11 cellular contexts compared by ENCODE assay signal in the genomic region with DNA sequence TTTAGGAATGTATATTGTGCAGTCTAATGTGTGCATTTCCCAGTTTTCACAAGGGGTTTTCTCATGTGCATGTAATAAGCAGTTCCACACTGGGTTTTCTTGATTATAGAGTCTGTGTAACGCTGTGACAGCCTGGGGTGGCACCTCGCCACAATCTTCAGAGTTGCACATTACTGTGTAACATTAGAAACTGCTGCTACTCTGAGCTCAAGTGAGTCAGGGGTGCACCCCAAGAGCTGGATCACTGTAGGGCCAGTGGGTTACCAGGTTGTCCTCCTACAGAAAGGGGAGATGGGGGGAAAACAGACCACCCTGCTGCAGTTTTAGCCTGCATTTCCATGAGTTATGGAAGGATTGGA.
DNase-seq lines count a peak whose midpoint lies in the region; ATAC-seq and TF ChIP-seq lines count a peak whose summit lies in the region.
"Had no signal": no experiment of that assay in that cellular context is flagged by ENCODE, and none has a peak within 500 bp of the region (broad histone marks: within the 10 kb centered on the region; RNA-seq: fewer than 3 reads in every experiment).

No MANE protein-coding gene starts in this region.

- no peak overlapping the region for H3K4me3 ChIP-seq in body of pancreas
- no peak overlapping the region for H3K4me3 ChIP-seq in Caco-2 (ENCODE audit: low read depth, low read length)
- H3K4me3 ChIP-seq: lung had no signal

- intact Hi-C loops in body of pancreas (cut with DNase I) = no loop called here
- intact Hi-C loops in Caco-2 (cut with micrococcal nuclease; ENCODE audit: unreplicated experiment) = no loop called here

- H3K27me3 ChIP-seq in body of pancreas = no peaks in the 10 kb centered on the region
- no peaks in the 10 kb centered on the region for H3K27me3 ChIP-seq in Caco-2 (replicated peaks; ENCODE audit: control insufficient read depth, insufficient read depth, low read length)

- CTCF ChIA-PET in activated CD8-positive, alpha-beta memory T cell treated with anti-CD3 and anti-CD28 coated beads, Interleukin-2, amount 10 ng/mL, durations not matched to agents 7 days and 5 days (lab: Charles Lee) = interaction anchor here (0.6 to 1.4 kb wide), 6 partner anchors 11 to 1143 kb away, joined by 3 to 5 read pairs (median 4); no protein-coding TSS in a partner anchor
- CTCF ChIA-PET in Caco-2 (lab: Charles Lee) = no interaction called here

- H3K4me1 Mint-ChIP-seq in activated CD8-positive, alpha-beta memory T cell treated with anti-CD3 and anti-CD28 coated beads, Interleukin-2, amount 10 ng/mL, durations not matched to agents 7 days and 5 days = peaks cover 41% of the 10 kb centered on the region
- peaks cover 12% of the 10 kb centered on the region for H3K4me1 Mint-ChIP-seq in Caco-2 (ENCODE audit: low read depth, unreplicated experiment)

- H3K27me3 Mint-ChIP-seq in activated CD8-positive, alpha-beta memory T cell treated with anti-CD3 and anti-CD28 coated beads, Interleukin-2, amount 10 ng/mL, durations not matched to agents 7 days and 5 days = no peaks in the 10 kb centered on the region
- H3K27me3 Mint-ChIP-seq in Caco-2 (ENCODE audit: insufficient read depth, unreplicated experiment) = no peaks in the 10 kb centered on the region

- H3K36me3 ChIP-seq in body of pancreas (replicated peaks in 1 of 2; ENCODE audit: insufficient read depth in 1 of 2, low read depth in 2 of 2) = no peaks in the 10 kb centered on the region
- H3K36me3 ChIP-seq in Caco-2 (ENCODE audit: control insufficient read depth, insufficient read depth, low read length) = no peaks in the 10 kb centered on the region
- H3K36me3 ChIP-seq: thoracic aorta had no signal

- no TSS peak for BruUV-seq in Caco-2 (replicated peaks; lab: Mats Ljungman, UMichigan)

- H3K27ac ChIP-seq in body of pancreas = peak overlapping the region in 3 of 4 donors; percentile 12 to 61 (median 44)
- H3K27ac ChIP-seq: thoracic aorta had no signal

- H3K36me3 Mint-ChIP-seq in activated CD8-positive, alpha-beta memory T cell treated with anti-CD3 and anti-CD28 coated beads, Interleukin-2, amount 10 ng/mL, durations not matched to agents 7 days and 5 days = peaks cover 15% of the 10 kb centered on the region
- peaks cover 28% of the 10 kb centered on the region for H3K36me3 Mint-ChIP-seq in Caco-2 (ENCODE audit: insufficient read depth, unreplicated experiment)

- DNase-seq in activated CD8-positive, alpha-beta memory T cell treated with anti-CD3 and anti-CD28 coated beads, Interleukin-2, amount 10 ng/mL, durations not matched to agents 7 days and 5 days = no peak
- no peak for DNase-seq in activated CD8-positive, alpha-beta memory T cell treated with anti-CD3 and anti-CD28 coated beads, Interleukin-2, amount 50 U/mL, for 48 hours
- DNase-seq in body of pancreas (peak in 1 of 4 donors; percentile 19), anterior cingulate cortex (lab: John Stamatoyannopoulos, UW) (no peak), AML-193 (lab: John Stamatoyannopoulos, UW) (no peak), Caco-2 (no peak)
- DNase-seq in stimulated activated naive CD8-positive, alpha-beta T cell treated with anti-CD3 and anti-CD28 coated beads, Interleukin-15, Interleukin-2, amounts not matched to agents 100 U/mL and 50 U/mL, for 24 hours = no peak
- DNase-seq: NCI-H1694 had no signal

- peak overlapping the region; percentile 67 for H3K4me3 Mint-ChIP-seq in activated CD8-positive, alpha-beta memory T cell treated with anti-CD3 and anti-CD28 coated beads, Interleukin-2, amount 10 ng/mL, durations not matched to agents 7 days and 5 days
- no peak overlapping the region for H3K4me3 Mint-ChIP-seq in Caco-2 (ENCODE audit: unreplicated experiment)

- TF ChIP-seq CTCF in body of pancreas (IDR thresholded peaks at IDR 0.05) (no peak), Caco-2 (IDR thresholded peaks at IDR 0.05; ENCODE audit: insufficient read depth in 1 of 2, low read depth in 1 of 2, low read length in 1 of 2, severe bottlenecking in 1 of 2, unreplicated experiment in 1 of 2) (no peak)

- no peaks in the 10 kb centered on the region for H3K9me3 Mint-ChIP-seq in activated CD8-positive, alpha-beta memory T cell treated with anti-CD3 and anti-CD28 coated beads, Interleukin-2, amount 10 ng/mL, durations not matched to agents 7 days and 5 days (ENCODE audit: low read depth)
- no peaks in the 10 kb centered on the region for H3K9me3 Mint-ChIP-seq in Caco-2 (ENCODE audit: unreplicated experiment)

- peaks cover 24% of the 10 kb centered on the region for H3K4me1 ChIP-seq in body of pancreas
- peaks cover 14% of the 10 kb centered on the region for H3K4me1 ChIP-seq in Caco-2

- WGBS in body of pancreas, 2 donors = 34 to 48% methylated on average over 2 of the region's 2 CpGs

- ATAC-seq in activated CD8-positive, alpha-beta memory T cell treated with anti-CD3 and anti-CD28 coated beads, Interleukin-2, amount 10 ng/mL, durations not matched to agents 7 days and 5 days = peak; percentile 66
- ATAC-seq in HG03159 (IDR thresholded peaks at IDR 0.05; ENCODE audit: unreplicated experiment) = peak; percentile 37
- ATAC-seq in body of pancreas = no peak
- ATAC-seq in stimulated activated naive CD8-positive, alpha-beta T cell treated with anti-CD3 and anti-CD28 coated beads, Interleukin-15, Interleukin-2, amounts not matched to agents 100 U/mL and 50 U/mL, for 24 hours = peak; percentile 79

- TF ChIP-seq POLR2A in body of pancreas (IDR thresholded peaks at IDR 0.05) = no peak

- peak overlapping the region; percentile 88 for H3K27ac Mint-ChIP-seq in activated CD8-positive, alpha-beta memory T cell treated with anti-CD3 and anti-CD28 coated beads, Interleukin-2, amount 10 ng/mL, durations not matched to agents 7 days and 5 days
- H3K27ac Mint-ChIP-seq in Caco-2 (ENCODE audit: unreplicated experiment) = no peak overlapping the region

- H3K9me3 ChIP-seq in body of pancreas (no peaks in the 10 kb centered on the region), Caco-2 (no peaks in the 10 kb centered on the region)
- H3K9me3 ChIP-seq: thoracic aorta had no signal

- POLR2A ChIA-PET in Caco-2 (lab: Charles Lee) = no interaction called here
